20 cellular contexts compared by ENCODE assay signal in genomic region chr6:12318749-12319148, GRCh38. TPM values are rescaled to one million over a fixed set of nuclear protein-coding genes. Genes with fewer than 3 reads are reported as not detected.
"Had no signal": no experiment of that assay in that cellular context is flagged by ENCODE, and none has a peak within 500 bp of the region (broad histone marks: within the 10 kb centered on the region; RNA-seq: fewer than 3 reads in every experiment).

No MANE protein-coding gene starts in this region.

- ATAC-seq: T-cell had no signal

- H3K4me2 ChIP-seq: SK-N-SH had no signal

- H3K27ac Mint-ChIP-seq: IgD-negative memory B cell, T-cell had no signal

- H3K27me3 ChIP-seq: MG63 had no signal

- H3K4me3 ChIP-seq: MG63 had no signal

- H3K36me3 ChIP-seq: MG63 had no signal

- H3K9me3 ChIP-seq: SK-N-SH had no signal

- DNase-seq: KBM-7, MG63, NCI-H1092 treated with DMSO at 0.1 percent for 48 hours, NCI-H1436, NCI-H187, NCI-H2029, NCI-H2081 treated with DMSO at 0.1 percent for 48 hours, NCI-H2171 treated with DMSO at 0.1 percent for 48 hours, NCI-H345, NCI-H524, NCI-H526 treated with DMSO at 0.1 percent for 48 hours, NCI-H748 treated with DMSO at 0.1 percent for 48 hours, SHP77, SK-N-SH, SW 1271, T-cell had no signal

- H3K4me3 Mint-ChIP-seq: IgD-negative memory B cell, T-cell had no signal

- H3K27ac ChIP-seq: HL-60, RWPE1 had no signal

- H3K4me1 Mint-ChIP-seq: IgD-negative memory B cell, T-cell had no signal

- H3K9ac ChIP-seq: SK-N-SH had no signal

RNA-seq across cellular contexts. Expression of gene EDN1, which starts 28.6 kb away (rescaled TPM):
- total RNA-seq: SK-MEL-5 had no signal
- polyA plus RNA-seq: IgD-negative memory B cell had no signal
